9 cellular contexts compared by ENCODE assay signal in the genomic region with DNA sequence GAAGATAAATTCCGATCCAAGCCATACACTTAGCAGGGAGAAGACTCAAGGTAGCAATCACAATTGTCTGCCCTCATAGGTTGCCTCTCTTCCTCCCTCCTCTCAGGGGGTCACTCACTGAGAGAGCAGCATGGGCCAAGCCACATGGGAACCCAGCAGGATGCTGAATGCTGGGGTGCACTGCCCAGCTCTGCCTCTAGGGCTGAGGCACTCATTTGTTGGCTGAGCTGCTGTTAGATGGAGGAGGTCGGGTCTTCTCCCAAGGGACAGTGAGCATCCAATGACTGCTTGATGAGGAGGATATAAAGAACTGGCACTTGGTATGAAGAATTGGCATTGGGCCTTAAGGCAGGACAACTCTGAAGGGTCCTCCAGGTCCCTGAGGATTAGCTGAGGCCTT.
A peak's percentile ranks its signal among the peaks of the same experiment; 100 is the strongest.
DNase-seq lines count a peak whose midpoint lies in the region; ATAC-seq lines count a peak whose summit lies in the region.
"Had no signal": no experiment of that assay in that cellular context is flagged by ENCODE, and none has a peak within 500 bp of the region (broad histone marks: within the 10 kb centered on the region; RNA-seq: fewer than 3 reads in every experiment).

No MANE protein-coding gene starts in this region.

- H3K4me1 Mint-ChIP-seq in activated naive CD4-positive, alpha-beta T cell treated with anti-CD3 and anti-CD28 coated beads for 36 hours (ENCODE audit: low read depth) = no peaks in the 10 kb centered on the region
- no peaks in the 10 kb centered on the region for H3K4me1 Mint-ChIP-seq in central memory CD8-positive, alpha-beta T cell
- H3K4me1 Mint-ChIP-seq in stimulated activated naive B cell treated with anti-CD40 and anti-IgM and Interleukin-4, amounts not matched to agents 10 μg/mL and 1 μg/mL and 100 μg/mL, for 72 hours = no peaks in the 10 kb centered on the region
- H3K4me1 Mint-ChIP-seq: activated naive CD4-positive, alpha-beta T cell treated with anti-CD3 and anti-CD28 coated beads, Interleukin-2, amount 50 U/mL, for 24 hours had no signal

- peak; percentile 85 for ATAC-seq in HG03521 (IDR thresholded peaks at IDR 0.05; ENCODE audit: unreplicated experiment)
- peak; percentile 14 for ATAC-seq in central memory CD8-positive, alpha-beta T cell (replicated peaks; ENCODE audit: extremely low read depth, poor library complexity, severe bottlenecking)
- ATAC-seq in stimulated activated naive B cell treated with anti-CD40 and anti-IgM and Interleukin-4, amounts not matched to agents 10 μg/mL and 1 μg/mL and 100 μg/mL, for 72 hours (replicated peaks) = peak; percentile 64 to 73
- ATAC-seq in HG03469 (IDR thresholded peaks at IDR 0.05; ENCODE audit: unreplicated experiment) = no peak

- peaks cover 6% of the 10 kb centered on the region for H3K27me3 Mint-ChIP-seq in activated naive CD4-positive, alpha-beta T cell treated with anti-CD3 and anti-CD28 coated beads for 36 hours (ENCODE audit: low read depth)
- H3K27me3 Mint-ChIP-seq in central memory CD8-positive, alpha-beta T cell = peaks cover 23% of the 10 kb centered on the region
- H3K27me3 Mint-ChIP-seq in stimulated activated naive B cell treated with anti-CD40 and anti-IgM and Interleukin-4, amounts not matched to agents 10 μg/mL and 1 μg/mL and 100 μg/mL, for 72 hours = no peaks in the 10 kb centered on the region

- H3K9me3 Mint-ChIP-seq in activated naive CD4-positive, alpha-beta T cell treated with anti-CD3 and anti-CD28 coated beads for 36 hours = no peaks in the 10 kb centered on the region
- no peaks in the 10 kb centered on the region for H3K9me3 Mint-ChIP-seq in central memory CD8-positive, alpha-beta T cell
- H3K9me3 Mint-ChIP-seq in stimulated activated naive B cell treated with anti-CD40 and anti-IgM and Interleukin-4, amounts not matched to agents 10 μg/mL and 1 μg/mL and 100 μg/mL, for 72 hours = no peaks in the 10 kb centered on the region
- H3K9me3 Mint-ChIP-seq: activated naive CD4-positive, alpha-beta T cell treated with anti-CD3 and anti-CD28 coated beads, Interleukin-2, amount 50 U/mL, for 24 hours had no signal

- H3K4me3 Mint-ChIP-seq in activated naive CD4-positive, alpha-beta T cell treated with anti-CD3 and anti-CD28 coated beads for 36 hours = no peak overlapping the region
- no peak overlapping the region for H3K4me3 Mint-ChIP-seq in central memory CD8-positive, alpha-beta T cell
- H3K4me3 Mint-ChIP-seq in stimulated activated naive B cell treated with anti-CD40 and anti-IgM and Interleukin-4, amounts not matched to agents 10 μg/mL and 1 μg/mL and 100 μg/mL, for 72 hours = no peak overlapping the region
- H3K4me3 Mint-ChIP-seq: activated naive CD4-positive, alpha-beta T cell treated with anti-CD3 and anti-CD28 coated beads, Interleukin-2, amount 50 U/mL, for 24 hours had no signal

- no peak overlapping the region for H3K27ac Mint-ChIP-seq in activated naive CD4-positive, alpha-beta T cell treated with anti-CD3 and anti-CD28 coated beads for 36 hours
- H3K27ac Mint-ChIP-seq in central memory CD8-positive, alpha-beta T cell (ENCODE audit: low read depth) = no peak overlapping the region
- no peak overlapping the region for H3K27ac Mint-ChIP-seq in stimulated activated naive B cell treated with anti-CD40 and anti-IgM and Interleukin-4, amounts not matched to agents 10 μg/mL and 1 μg/mL and 100 μg/mL, for 72 hours
- H3K27ac Mint-ChIP-seq: activated naive CD4-positive, alpha-beta T cell treated with anti-CD3 and anti-CD28 coated beads, Interleukin-2, amount 50 U/mL, for 24 hours had no signal

- intact Hi-C loops in activated naive CD4-positive, alpha-beta T cell treated with anti-CD3 and anti-CD28 coated beads for 36 hours (cut with micrococcal nuclease) = no loop called here

- DNase-seq in activated naive CD4-positive, alpha-beta T cell treated with anti-CD3 and anti-CD28 coated beads for 36 hours = peak; percentile 6
- no peak for DNase-seq in activated naive CD4-positive, alpha-beta T cell treated with anti-CD3 and anti-CD28 coated beads, Interleukin-2, amount 50 U/mL, for 16 hours
- DNase-seq in central memory CD8-positive, alpha-beta T cell (ENCODE audit: low spot score in 2 of 2) = no peak
- DNase-seq in stimulated activated naive B cell treated with anti-CD40 and anti-IgM and Interleukin-4, amounts not matched to agents 10 μg/mL and 1 μg/mL and 100 μg/mL, for 72 hours = peak; percentile 4
- no peak for DNase-seq in UCSD-AML1 (lab: John Stamatoyannopoulos, UW; ENCODE audit: unreplicated experiment)
- no peak for DNase-seq in NCI-H2081 treated with DMSO at 0.1 percent for 48 hours (lab: John Stamatoyannopoulos, UW)

- CTCF ChIA-PET in activated naive CD4-positive, alpha-beta T cell treated with anti-CD3 and anti-CD28 coated beads for 36 hours (lab: Charles Lee) = no interaction called here

- no peaks in the 10 kb centered on the region for H3K36me3 Mint-ChIP-seq in activated naive CD4-positive, alpha-beta T cell treated with anti-CD3 and anti-CD28 coated beads for 36 hours (ENCODE audit: low read depth)
- no peaks in the 10 kb centered on the region for H3K36me3 Mint-ChIP-seq in central memory CD8-positive, alpha-beta T cell (ENCODE audit: insufficient read depth)
- no peaks in the 10 kb centered on the region for H3K36me3 Mint-ChIP-seq in stimulated activated naive B cell treated with anti-CD40 and anti-IgM and Interleukin-4, amounts not matched to agents 10 μg/mL and 1 μg/mL and 100 μg/mL, for 72 hours
- H3K36me3 Mint-ChIP-seq: activated naive CD4-positive, alpha-beta T cell treated with anti-CD3 and anti-CD28 coated beads, Interleukin-2, amount 50 U/mL, for 24 hours had no signal

Comparison
In these comparisons a context has a peak if more than half of its experiments do, and no peak if none do; other contexts are left out.
1. DNase-seq: peak in activated naive CD4-positive, alpha-beta T cell treated with anti-CD3 and anti-CD28 coated beads for 36 hours (single experiment) and stimulated activated naive B cell treated with anti-CD40 and anti-IgM and Interleukin-4, amounts not matched to agents 10 μg/mL and 1 μg/mL and 100 μg/mL, for 72 hours (single experiment); none in activated naive CD4-positive, alpha-beta T cell treated with anti-CD3 and anti-CD28 coated beads, Interleukin-2, amount 50 U/mL, for 16 hours (single experiment), central memory CD8-positive, alpha-beta T cell (0 of 2), UCSD-AML1 (single experiment) and NCI-H2081 treated with DMSO at 0.1 percent for 48 hours (single experiment).